In genomic region chr4:7766661-7767345, GRCh38 we compare ENCODE assay signal across 15 cellular contexts.
DNase-seq lines count a peak whose midpoint lies in the region; ATAC-seq and TF ChIP-seq lines count a peak whose summit lies in the region.
"Had no signal": no experiment of that assay in that cellular context is flagged by ENCODE, and none has a peak within 500 bp of the region (broad histone marks: within the 10 kb centered on the region; RNA-seq: fewer than 3 reads in every experiment).

No MANE protein-coding gene starts in this region.

- H3K27ac ChIP-seq in Panc1 (ENCODE audit: low read length): peak overlapping the region; percentile 94
- peak overlapping the region in 3 of 4 donors; percentile 30 to 51 (median 31) for H3K27ac ChIP-seq in gastroesophageal sphincter
- peak overlapping the region in 2 of 4 donors; percentile 21 to 50 for H3K27ac ChIP-seq in esophagus squamous epithelium
- H3K27ac ChIP-seq: 22Rv1; BLaER1 treated with 17β-estradiol and CSF1 and Interleukin-3, amounts not matched to agents 10 nM and 100 nM; Peyer's patch had no signal

- no peak for TF ChIP-seq EP300 in gastroesophageal sphincter (IDR thresholded peaks at IDR 0.05)

- no peaks in the 10 kb centered on the region for H3K9me3 Mint-ChIP-seq in activated naive CD8-positive, alpha-beta T cell treated with anti-CD3 and anti-CD28 coated beads for 36 hours

- POLR2A ChIA-PET in Panc1 (lab: Charles Lee): no interaction called here

- no peaks in the 10 kb centered on the region for H3K27me3 ChIP-seq in Panc1 (ENCODE audit: control insufficient read depth, insufficient read depth, low read length)
- no peaks in the 10 kb centered on the region for H3K27me3 ChIP-seq in gastroesophageal sphincter
- no peaks in the 10 kb centered on the region for H3K27me3 ChIP-seq in esophagus squamous epithelium
- H3K27me3 ChIP-seq: Peyer's patch had no signal

- TF ChIP-seq CTCF in Panc1 (IDR thresholded peaks at IDR 0.05) (no peak), gastroesophageal sphincter (IDR thresholded peaks at IDR 0.05) (no peak), esophagus squamous epithelium (IDR thresholded peaks at IDR 0.05) (no peak)

- intact Hi-C loops in Panc1 (cut with micrococcal nuclease; ENCODE audit: unreplicated experiment): no loop called here
- intact Hi-C loops in posterior vena cava (cut with DNase I): loop anchor here in 1 of 2 donors (1.0 kb wide), 1 partner anchor 27 kb away; no protein-coding TSS in a partner anchor
- intact Hi-C loops in esophagus squamous epithelium (cut with DNase I): no loop called here

- peaks cover 5% of the 10 kb centered on the region for H3K36me3 Mint-ChIP-seq in activated naive CD8-positive, alpha-beta T cell treated with anti-CD3 and anti-CD28 coated beads for 36 hours

- DNase-seq in NCI-H1092 treated with DMSO at 0.1 percent for 48 hours (lab: John Stamatoyannopoulos, UW) (peak; percentile 32), NCI-H1092 (lab: John Stamatoyannopoulos, UW) (no peak), Panc1 (ENCODE audit: low read depth, low spot score) (no peak), posterior vena cava (ENCODE audit: low spot score) (peak; percentile 72), middle frontal gyrus (ENCODE audit: extremely low spot score, low spot score) (no peak), esophagus squamous epithelium (lab: John Stamatoyannopoulos, UW) (no peak)
- DNase-seq in activated naive CD8-positive, alpha-beta T cell treated with anti-CD3 and anti-CD28 coated beads for 36 hours: no peak
- DNase-seq: NCI-H146, NCI-H446, NCI-H748 treated with DMSO at 0.1 percent for 48 hours, SIG-M5 had no signal

- BruUV-seq in Panc1 (replicated peaks; lab: Mats Ljungman, UMichigan): no TSS peak

- CTCF ChIA-PET in Panc1 (lab: Charles Lee): no interaction called here

- TF ChIP-seq POLR2A in gastroesophageal sphincter (IDR thresholded peaks at IDR 0.05): no peak
- no peak for TF ChIP-seq POLR2A in esophagus squamous epithelium (IDR thresholded peaks at IDR 0.05)

- H3K9me3 ChIP-seq in Panc1 (ENCODE audit: control insufficient read depth, insufficient read depth, low read depth, low read length) (no peaks in the 10 kb centered on the region), gastroesophageal sphincter (no peaks in the 10 kb centered on the region), esophagus squamous epithelium (no peaks in the 10 kb centered on the region)
- H3K9me3 ChIP-seq: BLaER1 treated with 17β-estradiol and CSF1 and Interleukin-3, amounts not matched to agents 10 nM and 100 nM; Peyer's patch had no signal

- ATAC-seq in Panc1: peak; percentile 2; the same call in 1 of the 2 replicates
- peak; percentile 16 for ATAC-seq in gastroesophageal sphincter

- peaks cover 12% of the 10 kb centered on the region for H3K4me1 Mint-ChIP-seq in activated naive CD8-positive, alpha-beta T cell treated with anti-CD3 and anti-CD28 coated beads for 36 hours

- H3K4me3 Mint-ChIP-seq in activated naive CD8-positive, alpha-beta T cell treated with anti-CD3 and anti-CD28 coated beads for 36 hours: no peak overlapping the region

- H3K36me3 ChIP-seq in Panc1 (ENCODE audit: control insufficient read depth, insufficient read depth, low read length): peaks cover 6% of the 10 kb centered on the region
- peaks cover 0 to 90% of the 10 kb centered on the region in 2 donors for H3K36me3 ChIP-seq in gastroesophageal sphincter
- H3K36me3 ChIP-seq in esophagus squamous epithelium: peaks cover 0 to 97% (median 6%) of the 10 kb centered on the region in 3 donors

- in situ Hi-C loops in Panc1 (cut with HindIII; ENCODE audit: low pct_unique_long_range_greater_than_20kb, low sequenced_read_pairs): no loop called here

- WGBS in gastroesophageal sphincter (ENCODE audit: low coverage in 1 of 2), 2 donors: 76 to 81% methylated on average over 4 to 12 of the region's 23 CpGs
- WGBS in esophagus squamous epithelium, 2 donors: 56 to 76% methylated on average over 16 to 19 of the region's 23 CpGs

- H3K27me3 Mint-ChIP-seq in activated naive CD8-positive, alpha-beta T cell treated with anti-CD3 and anti-CD28 coated beads for 36 hours: peaks cover under 1% of the 10 kb centered on the region

- H3K4me3 ChIP-seq in Panc1 (ENCODE audit: low read depth in 2 of 2, low read length in 2 of 2) (no peak overlapping the region), gastroesophageal sphincter (no peak overlapping the region), esophagus squamous epithelium (no peak overlapping the region)
- H3K4me3 ChIP-seq: BLaER1 treated with 17β-estradiol and CSF1 and Interleukin-3, amounts not matched to agents 10 nM and 100 nM; Peyer's patch had no signal

- H3K4me1 ChIP-seq in Panc1 (ENCODE audit: control insufficient read depth, insufficient read depth, low read length) (peaks cover 92% of the 10 kb centered on the region), gastroesophageal sphincter (peaks cover 0 to 58% (median 9%) of the 10 kb centered on the region in 3 donors), esophagus squamous epithelium (peaks cover 0 to 13% (median 0%) of the 10 kb centered on the region in 3 donors)
- H3K4me1 ChIP-seq: Peyer's patch had no signal

- no peak overlapping the region for H3K27ac Mint-ChIP-seq in activated naive CD8-positive, alpha-beta T cell treated with anti-CD3 and anti-CD28 coated beads for 36 hours

Comparison
In these comparisons a context has a peak if more than half of its experiments do, and no peak if none do; other contexts are left out.
1. DNase-seq: peak in NCI-H1092 treated with DMSO at 0.1 percent for 48 hours (single experiment) and posterior vena cava (single experiment); none in NCI-H1092 (single experiment), Panc1 (single experiment), middle frontal gyrus (single experiment), esophagus squamous epithelium (single experiment) and activated naive CD8-positive, alpha-beta T cell treated with anti-CD3 and anti-CD28 coated beads for 36 hours (single experiment).